1 cellular context compared by ENCODE assay signal in the genomic region with DNA sequence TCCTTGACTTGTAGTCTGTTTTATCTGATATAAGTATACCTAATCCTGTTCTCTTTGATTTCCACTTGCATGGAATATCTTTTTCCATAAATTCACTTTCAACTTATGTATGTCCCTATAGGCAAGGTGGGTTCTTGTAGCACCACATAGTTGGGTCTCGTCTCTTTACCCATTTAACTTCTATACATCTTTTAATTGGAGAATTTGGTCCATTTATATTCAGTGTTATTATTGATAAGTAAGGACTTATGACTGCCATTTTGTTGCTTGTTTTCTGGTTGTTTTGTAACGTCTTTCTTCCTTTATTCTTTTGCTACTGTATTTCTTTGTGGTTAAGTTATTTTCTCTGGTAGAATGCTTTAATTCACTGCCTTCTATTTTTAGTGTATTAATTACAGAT.
TF ChIP-seq lines count a peak whose summit lies in the region.

No MANE protein-coding gene starts in this region.

TF ChIP-seq in K562, 482 proteins besides CTCF, POLR2A, EP300 and RAD21:
- TF ChIP-seq CBX3 (IDR thresholded peaks at IDR 0.05; ENCODE audit: borderline replicate concordance in 1 of 2, low read length in 2 of 2): no peak
- TF ChIP-seq SETDB1 (IDR thresholded peaks at IDR 0.05; ENCODE audit: low read length): no peak
- peak; percentile 90 for TF ChIP-seq ZNF507 (tag; conservative IDR thresholded peaks at IDR 0.05)
- TF ChIP-seq, protein P1, sequence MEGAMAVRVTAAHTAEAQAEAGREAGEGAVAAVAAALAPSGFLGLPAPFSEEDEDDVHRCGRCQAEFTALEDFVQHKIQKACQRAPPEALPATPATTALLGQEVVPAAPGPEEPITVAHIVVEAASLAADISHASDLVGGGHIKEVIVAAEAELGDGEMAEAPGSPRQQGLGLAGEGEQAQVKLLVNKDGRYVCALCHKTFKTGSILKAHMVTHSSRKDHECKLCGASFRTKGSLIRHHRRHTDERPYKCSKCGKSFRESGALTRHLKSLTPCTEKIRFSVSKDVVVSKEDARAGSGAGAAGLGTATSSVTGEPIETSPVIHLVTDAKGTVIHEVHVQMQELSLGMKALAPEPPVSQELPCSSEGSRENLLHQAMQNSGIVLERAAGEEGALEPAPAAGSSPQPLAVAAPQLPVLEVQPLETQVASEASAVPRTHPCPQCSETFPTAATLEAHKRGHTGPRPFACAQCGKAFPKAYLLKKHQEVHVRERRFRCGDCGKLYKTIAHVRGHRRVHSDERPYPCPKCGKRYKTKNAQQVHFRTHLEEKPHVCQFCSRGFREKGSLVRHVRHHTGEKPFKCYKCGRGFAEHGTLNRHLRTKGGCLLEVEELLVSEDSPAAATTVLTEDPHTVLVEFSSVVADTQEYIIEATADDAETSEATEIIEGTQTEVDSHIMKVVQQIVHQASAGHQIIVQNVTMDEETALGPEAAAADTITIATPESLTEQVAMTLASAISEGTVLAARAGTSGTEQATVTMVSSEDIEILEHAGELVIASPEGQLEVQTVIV (CRISPR knock-in tag; IDR thresholded peaks at IDR 0.05; ENCODE audit: borderline replicate concordance): no peak
